Comparison of ENCODE assay signal across 22 cellular contexts in genomic region chr3:44003801-44004200, GRCh38.
"Had no signal": no experiment of that assay in that cellular context is flagged by ENCODE, and none has a peak within 500 bp of the region (broad histone marks: within the 10 kb centered on the region; RNA-seq: fewer than 3 reads in every experiment).

No MANE protein-coding gene starts in this region.

- FAIRE-seq: endothelial cell of umbilical vein, small intestine, urothelium cell line had no signal

- H2AFZ ChIP-seq: parathyroid adenoma had no signal

- DNase-seq: colonic mucosa; effector memory CD4-positive, alpha-beta T cell; foreskin melanocyte; glutamatergic neuron; heart right ventricle; hippocampal formation; left cardiac atrium; left lung; mesenchymal stem cell; mucosa of descending colon; naive B cell; right lobe of liver; small intestine; stimulated activated CD4-positive, alpha-beta T cell treated with anti-CD3 and anti-CD28 coated beads, Interleukin-15, amount 100 ng/mL, for 24 hours; stimulated activated CD4-positive, alpha-beta T cell treated with anti-CD3 and anti-CD28 coated beads, Interleukin-2, amount 100 ng/mL, for 48 hours; stimulated activated naive B cell treated with anti-CD40 and anti-IgM and Interleukin-4, amounts not matched to agents 10 μg/mL and 1 μg/mL and 100 μg/mL, for 72 hours had no signal

- ATAC-seq: heart right ventricle; left cardiac atrium; left lung; mucosa of descending colon; natural killer cell treated with Interleukin-12 subunit alpha and Interleukin-12 subunit beta and Interleukin-15 and Interleukin-18, amount 100 ng/mL, for 72 hours; right lobe of liver; stimulated activated naive B cell treated with anti-CD40 and anti-IgM and Interleukin-4, amounts not matched to agents 10 μg/mL and 1 μg/mL and 100 μg/mL, for 72 hours had no signal

- H3K9me3 ChIP-seq: colonic mucosa, esophagus muscularis mucosa, heart right ventricle, left lung, mucosa of descending colon, right lobe of liver, suprapubic skin had no signal

- H3K4me3 ChIP-seq: colonic mucosa, esophagus muscularis mucosa, heart right ventricle, left lung, mucosa of descending colon, right lobe of liver, suprapubic skin had no signal

- H3K36me3 ChIP-seq: colonic mucosa, esophagus muscularis mucosa, heart right ventricle, left lung, right lobe of liver, suprapubic skin had no signal

- H3K79me2 ChIP-seq: parathyroid adenoma had no signal

- H3K27ac ChIP-seq: colonic mucosa, esophagus muscularis mucosa, heart right ventricle, left lung, parathyroid adenoma, right lobe of liver, suprapubic skin had no signal

- H3K4me1 ChIP-seq: colonic mucosa had no signal

- H3K9ac ChIP-seq: parathyroid adenoma had no signal
